In the genomic region with DNA sequence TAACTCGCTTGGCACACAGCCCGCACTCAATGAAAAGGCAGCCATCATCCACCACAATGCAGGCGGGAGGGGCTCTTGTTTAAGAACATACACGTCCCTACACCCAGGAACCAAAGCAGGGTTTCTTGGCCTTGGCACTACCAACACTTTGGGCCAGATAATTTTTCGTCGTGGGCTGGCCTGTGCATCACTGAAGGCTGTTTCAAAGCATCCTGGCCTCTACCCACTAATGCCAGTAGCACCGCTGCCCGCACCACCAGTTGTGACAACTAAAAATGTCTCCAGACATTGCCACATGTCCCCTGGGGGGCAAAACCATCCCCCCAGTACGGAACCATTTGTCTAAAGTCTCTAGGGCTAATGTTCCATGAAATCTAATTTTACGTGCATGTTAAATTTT, we compare ENCODE assay signal across 1 cellular context.
TF ChIP-seq lines count a peak whose summit lies in the region.

No MANE protein-coding gene starts in this region.

TF ChIP-seq in GM23338, 12 proteins besides CTCF, POLR2A, EP300 and RAD21:
- TF ChIP-seq STAT1 (IDR thresholded peaks at IDR 0.05; ENCODE audit: unreplicated experiment): no peak
- TF ChIP-seq POLR2AphosphoS5 (IDR thresholded peaks at IDR 0.05; ENCODE audit: low read depth): no peak
- TF ChIP-seq, protein P1, sequence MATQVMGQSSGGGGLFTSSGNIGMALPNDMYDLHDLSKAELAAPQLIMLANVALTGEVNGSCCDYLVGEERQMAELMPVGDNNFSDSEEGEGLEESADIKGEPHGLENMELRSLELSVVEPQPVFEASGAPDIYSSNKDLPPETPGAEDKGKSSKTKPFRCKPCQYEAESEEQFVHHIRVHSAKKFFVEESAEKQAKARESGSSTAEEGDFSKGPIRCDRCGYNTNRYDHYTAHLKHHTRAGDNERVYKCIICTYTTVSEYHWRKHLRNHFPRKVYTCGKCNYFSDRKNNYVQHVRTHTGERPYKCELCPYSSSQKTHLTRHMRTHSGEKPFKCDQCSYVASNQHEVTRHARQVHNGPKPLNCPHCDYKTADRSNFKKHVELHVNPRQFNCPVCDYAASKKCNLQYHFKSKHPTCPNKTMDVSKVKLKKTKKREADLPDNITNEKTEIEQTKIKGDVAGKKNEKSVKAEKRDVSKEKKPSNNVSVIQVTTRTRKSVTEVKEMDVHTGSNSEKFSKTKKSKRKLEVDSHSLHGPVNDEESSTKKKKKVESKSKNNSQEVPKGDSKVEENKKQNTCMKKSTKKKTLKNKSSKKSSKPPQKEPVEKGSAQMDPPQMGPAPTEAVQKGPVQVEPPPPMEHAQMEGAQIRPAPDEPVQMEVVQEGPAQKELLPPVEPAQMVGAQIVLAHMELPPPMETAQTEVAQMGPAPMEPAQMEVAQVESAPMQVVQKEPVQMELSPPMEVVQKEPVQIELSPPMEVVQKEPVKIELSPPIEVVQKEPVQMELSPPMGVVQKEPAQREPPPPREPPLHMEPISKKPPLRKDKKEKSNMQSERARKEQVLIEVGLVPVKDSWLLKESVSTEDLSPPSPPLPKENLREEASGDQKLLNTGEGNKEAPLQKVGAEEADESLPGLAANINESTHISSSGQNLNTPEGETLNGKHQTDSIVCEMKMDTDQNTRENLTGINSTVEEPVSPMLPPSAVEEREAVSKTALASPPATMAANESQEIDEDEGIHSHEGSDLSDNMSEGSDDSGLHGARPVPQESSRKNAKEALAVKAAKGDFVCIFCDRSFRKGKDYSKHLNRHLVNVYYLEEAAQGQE (IDR thresholded peaks at IDR 0.05; ENCODE audit: unreplicated experiment): no peak
- no peak for TF ChIP-seq EZH2 (IDR thresholded peaks at IDR 0.05; ENCODE audit: low read depth, unreplicated experiment)
- no peak for TF ChIP-seq CREB1 (CRISPR knock-in tag; IDR thresholded peaks at IDR 0.05; ENCODE audit: low read depth)
- TF ChIP-seq ZNF114 (CRISPR knock-in tag; IDR thresholded peaks at IDR 0.05): no peak
- no peak for TF ChIP-seq JUNB (IDR thresholded peaks at IDR 0.05; ENCODE audit: unreplicated experiment)
- TF ChIP-seq EZH2phosphoT487 (IDR thresholded peaks at IDR 0.05; ENCODE audit: unreplicated experiment): no peak
- TF ChIP-seq ZNF462 (CRISPR knock-in tag; IDR thresholded peaks at IDR 0.05): no peak
- no peak for TF ChIP-seq ZNF331 (CRISPR knock-in tag; IDR thresholded peaks at IDR 0.05; ENCODE audit: low read depth)
- no peak for TF ChIP-seq ETS1 (IDR thresholded peaks at IDR 0.05)
- TF ChIP-seq NANOG (IDR thresholded peaks at IDR 0.05; ENCODE audit: borderline replicate concordance): no peak
